11 cellular contexts compared by ENCODE assay signal in the genomic region with DNA sequence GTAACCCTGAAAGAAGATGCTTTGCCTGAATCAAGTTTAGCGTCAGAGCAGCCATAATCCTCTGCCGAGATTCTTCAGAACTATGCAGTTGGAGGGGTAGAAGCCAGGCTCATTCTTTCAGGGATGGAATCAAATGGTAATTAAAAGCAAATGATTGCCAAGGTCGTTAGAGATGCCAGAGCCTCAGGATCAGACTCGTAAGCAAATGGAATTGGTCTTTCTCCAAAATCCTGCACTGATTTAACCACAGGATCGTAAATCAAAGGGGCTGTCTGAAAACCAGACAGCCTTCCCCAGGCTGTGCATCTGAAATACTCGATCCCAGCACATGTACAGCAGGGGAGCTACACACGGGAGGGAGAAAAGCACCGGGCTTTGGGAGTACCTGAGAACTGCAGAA. TPM values are rescaled to one million over a fixed set of nuclear protein-coding genes. Genes with fewer than 3 reads are reported as not detected.
A peak's percentile ranks its signal among the peaks of the same experiment; 100 is the strongest.
DNase-seq lines count a peak whose midpoint lies in the region; ATAC-seq and TF ChIP-seq lines count a peak whose summit lies in the region.
"Had no signal": no experiment of that assay in that cellular context is flagged by ENCODE, and none has a peak within 500 bp of the region (broad histone marks: within the 10 kb centered on the region; RNA-seq: fewer than 3 reads in every experiment).

No MANE protein-coding gene starts in this region.

- H3K27ac ChIP-seq in body of pancreas: no peak overlapping the region
- H3K27ac ChIP-seq: upper lobe of left lung had no signal

- H3K36me3 ChIP-seq in body of pancreas (replicated peaks in 1 of 2; ENCODE audit: insufficient read depth in 1 of 2, low read depth in 2 of 2): no peaks in the 10 kb centered on the region

- TF ChIP-seq CTCF in HFF-Myc (IDR thresholded peaks at IDR 0.05; ENCODE audit: low read depth, low read length, missing control alignments) (no peak), body of pancreas (IDR thresholded peaks at IDR 0.05) (no peak)

- 40 to 42% methylated on average over 8 of the region's 8 CpGs for WGBS in body of pancreas, 2 donors

- no peak for TF ChIP-seq POLR2A in body of pancreas (IDR thresholded peaks at IDR 0.05)

- H3K27me3 ChIP-seq in body of pancreas: no peaks in the 10 kb centered on the region
- H3K27me3 ChIP-seq: upper lobe of left lung had no signal

- DNase-seq in AG08396 (ENCODE audit: low spot score) (peak; percentile 57), HFF-Myc (ENCODE audit: extremely low read depth, low read depth) (peak; percentile 91), body of pancreas (no peak), myocyte (ENCODE audit: low read depth) (peak; percentile 19), T1000 (lab: John Stamatoyannopoulos, UW) (no peak), DMS79 (lab: John Stamatoyannopoulos, UW) (no peak)
- DNase-seq: CD8-positive, alpha-beta T cell; HCEC 1CT; upper lobe of left lung had no signal

- ATAC-seq in body of pancreas (peak; percentile 65), GM18873 (IDR thresholded peaks at IDR 0.05; ENCODE audit: low FRiP score, unreplicated experiment) (no peak), esophagus mucosa (no peak)
- ATAC-seq: CD8-positive, alpha-beta T cell had no signal

- H3K9me3 ChIP-seq in body of pancreas: no peaks in the 10 kb centered on the region
- H3K9me3 ChIP-seq: upper lobe of left lung had no signal

- peaks cover 20% of the 10 kb centered on the region for H3K4me1 ChIP-seq in body of pancreas

- no peak overlapping the region for H3K4me3 ChIP-seq in HFF-Myc (replicated peaks; ENCODE audit: low read depth, low read length)
- no peak overlapping the region for H3K4me3 ChIP-seq in body of pancreas
- H3K4me3 ChIP-seq: upper lobe of left lung had no signal

- intact Hi-C loops in body of pancreas (cut with DNase I): no loop called here

RNA-seq across cellular contexts. Expression of a gene that starts 22.0 kb away (rescaled TPM):
- 10 to 100 TPM in 1 of 2 donors, 1 to 10 TPM in 1; 8.6 to 31.3 TPM for total RNA-seq in body of pancreas
- total RNA-seq in myocyte: 0.91 and 2.5 TPM in 2 replicates
- polyA plus RNA-seq in myocyte (2012): 6.0 TPM
- 42.2 TPM for total RNA-seq in esophagus mucosa
- total RNA-seq: CD8-positive, alpha-beta T cell had no signal

RNA-seq across cellular contexts. Expression of a gene that starts 49.4 kb away (rescaled TPM):
- total RNA-seq in body of pancreas: 10 to 100 TPM; 22.4 to 27.5 TPM
- 34.0 and 39.3 TPM in 2 replicates for total RNA-seq in myocyte
- polyA plus RNA-seq in myocyte (2012): 17.4 TPM
- total RNA-seq in esophagus mucosa: 24.4 TPM

Comparison
In these comparisons a context has a peak if more than half of its experiments do, and no peak if none do; other contexts are left out.
1. DNase-seq: peak in AG08396 (single experiment), HFF-Myc (single experiment) and myocyte (single experiment); none in body of pancreas (0 of 4), T1000 (single experiment) and DMS79 (single experiment).